In the genomic region with DNA sequence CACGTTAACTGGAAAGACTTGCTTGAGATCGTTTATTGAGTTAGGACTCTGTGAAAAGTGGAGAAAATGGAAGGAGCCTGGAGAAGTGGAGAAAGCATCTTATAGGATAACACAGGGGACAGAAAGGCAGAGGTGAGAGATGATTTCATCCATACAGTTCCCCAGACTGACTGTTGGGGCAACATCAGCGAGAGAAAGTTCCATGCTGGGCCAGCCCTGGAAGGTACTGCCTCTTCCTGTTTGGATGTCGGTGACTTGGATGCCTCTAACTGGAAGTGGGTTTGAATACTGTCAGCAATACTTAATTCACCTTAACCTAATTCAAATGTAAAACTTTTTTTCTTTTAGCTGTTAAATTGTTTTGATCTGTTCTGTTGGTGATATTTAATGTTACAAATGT, we compare ENCODE assay signal across 36 cellular contexts. TPM values are rescaled to one million over a fixed set of nuclear protein-coding genes. Genes with fewer than 3 reads are reported as not detected.
"Had no signal": no experiment of that assay in that cellular context is flagged by ENCODE, and none has a peak within 500 bp of the region (broad histone marks: within the 10 kb centered on the region; RNA-seq: fewer than 3 reads in every experiment).

No MANE protein-coding gene starts in this region.

- H3K79me2 ChIP-seq: hepatocyte had no signal

- H3K4me1 Mint-ChIP-seq: activated CD8-positive, alpha-beta memory T cell treated with anti-CD3 and anti-CD28 coated beads, Interleukin-2, amount 10 ng/mL, durations not matched to agents 7 days and 5 days; activated naive CD4-positive, alpha-beta T cell treated with anti-CD3 and anti-CD28 coated beads, Interleukin-2, amount 50 U/mL, for 24 hours; activated naive CD8-positive, alpha-beta T cell treated with anti-CD3 and anti-CD28 coated beads for 36 hours; activated naive CD8-positive, alpha-beta T cell treated with anti-CD3 and anti-CD28 coated beads, Interleukin-2, amount 50 U/mL, for 24 hours had no signal

- H2AFZ ChIP-seq: hepatocyte had no signal

- H3K4me1 ChIP-seq: breast epithelium, colonic mucosa, foreskin keratinocyte, gastrocnemius medialis had no signal

- H3K4me2 ChIP-seq: hepatocyte had no signal

- H3K9me3 ChIP-seq: adrenal gland, breast epithelium, colonic mucosa, esophagus muscularis mucosa, gastrocnemius medialis, heart left ventricle had no signal

- H3K27ac ChIP-seq: adrenal gland, breast epithelium, cardiac muscle cell, colonic mucosa, esophagus muscularis mucosa, foreskin keratinocyte, gastrocnemius medialis, heart left ventricle, hepatocyte had no signal

- H3K27me3 Mint-ChIP-seq: brain had no signal

- H3K27ac Mint-ChIP-seq: activated CD4-positive, alpha-beta memory T cell treated with anti-CD3 and anti-CD28 coated beads for 36 hours; activated CD8-positive, alpha-beta memory T cell treated with anti-CD3 and anti-CD28 coated beads, Interleukin-2, amount 10 ng/mL, durations not matched to agents 7 days and 5 days; activated CD8-positive, alpha-beta T cell treated with anti-CD3 and anti-CD28 coated beads, Interleukin-2, amount 10 ng/mL, durations not matched to agents 7 days and 5 days; activated naive CD4-positive, alpha-beta T cell treated with anti-CD3 and anti-CD28 coated beads for 36 hours; activated naive CD4-positive, alpha-beta T cell treated with anti-CD3 and anti-CD28 coated beads, Interleukin-2, amount 50 U/mL, for 24 hours; activated naive CD8-positive, alpha-beta T cell treated with anti-CD3 and anti-CD28 coated beads for 36 hours; activated naive CD8-positive, alpha-beta T cell treated with anti-CD3 and anti-CD28 coated beads, Interleukin-2, amount 50 U/mL, for 24 hours; activated T-helper 1 cell treated with anti-CD3 and anti-CD28 coated beads, Interleukin-12 subunit alpha, Interleukin-12 subunit beta, Interleukin-2, Interleukin-4 antibody, amounts not matched to agents 30 ng/mL and 10 ng/mL and 1 ng/mL, durations not matched to agents 14 hours and 24 hours and 36 hours; activated T-helper 2 cell treated with anti-CD3 and anti-CD28 coated beads, Interferon-gamma antibody, Interleukin-2, Interleukin-4, amounts not matched to agents 10 μg/mL and 5 μg/mL and 100 μg/mL, durations not matched to agents 14 hours and 24 hours and 36 hours had no signal

- ATAC-seq: activated CD8-positive, alpha-beta memory T cell treated with anti-CD3 and anti-CD28 coated beads, Interleukin-2, amount 10 ng/mL, durations not matched to agents 7 days and 5 days; activated CD8-positive, alpha-beta T cell treated with anti-CD3 and anti-CD28 coated beads, Interleukin-2, amount 10 ng/mL, durations not matched to agents 7 days and 5 days; activated naive CD8-positive, alpha-beta T cell treated with anti-CD3 and anti-CD28 coated beads, Interleukin-2, amount 50 U/mL, for 24 hours; foreskin keratinocyte; gastrocnemius medialis; heart left ventricle had no signal

- H3K27me3 ChIP-seq: adrenal gland, breast epithelium, cardiac muscle cell, colonic mucosa, esophagus muscularis mucosa, foreskin keratinocyte, gastrocnemius medialis, heart left ventricle, hepatocyte had no signal

- H3K4me3 ChIP-seq: adrenal gland, breast epithelium, cardiac muscle cell, colonic mucosa, esophagus muscularis mucosa, gastrocnemius medialis, heart left ventricle, hepatocyte had no signal

- DNase-seq: activated CD4-positive, alpha-beta memory T cell treated with anti-CD3 and anti-CD28 coated beads for 36 hours; activated CD4-positive, alpha-beta T cell treated with anti-CD3 and anti-CD28 coated beads for 1 hour; activated CD4-positive, alpha-beta T cell treated with anti-CD3 and anti-CD28 coated beads for 4 hours; activated CD8-positive, alpha-beta memory T cell treated with anti-CD3 and anti-CD28 coated beads, Interleukin-2, amount 10 ng/mL, durations not matched to agents 7 days and 5 days; activated CD8-positive, alpha-beta memory T cell treated with anti-CD3 and anti-CD28 coated beads, Interleukin-2, amount 50 U/mL, for 4 hours; activated CD8-positive, alpha-beta T cell treated with anti-CD3 and anti-CD28 coated beads, Interleukin-2, amount 10 ng/mL, durations not matched to agents 7 days and 5 days; activated effector memory CD4-positive, alpha-beta T cell treated with anti-CD3 and anti-CD28 coated beads, Interleukin-2, amount 50 U/mL, for 16 hours; activated naive CD4-positive, alpha-beta T cell treated with anti-CD3 and anti-CD28 coated beads for 36 hours; activated naive CD8-positive, alpha-beta T cell treated with anti-CD3 and anti-CD28 coated beads for 36 hours; activated naive CD8-positive, alpha-beta T cell treated with anti-CD3 and anti-CD28 coated beads, Interleukin-2, amount 50 U/mL, for 24 hours; activated T-cell treated with anti-CD3 and anti-CD28 coated beads, Interleukin-2, amount 50 U/mL, for 1 hour; activated T-cell treated with anti-CD3 and anti-CD28 coated beads, Interleukin-2, amount 50 U/mL, for 48 hours; adrenal gland; amygdala; aorta; central memory CD4-positive, alpha-beta T cell; cerebellar nuclear complex; colonic mucosa; effector CD8-positive, alpha-beta T cell; foreskin keratinocyte; gastrocnemius medialis; glutamatergic neuron; heart left ventricle; T-helper 2 cell had no signal

- H3K36me3 Mint-ChIP-seq: activated CD4-positive, alpha-beta memory T cell treated with anti-CD3 and anti-CD28 coated beads for 36 hours; activated CD8-positive, alpha-beta memory T cell treated with anti-CD3 and anti-CD28 coated beads, Interleukin-2, amount 10 ng/mL, durations not matched to agents 7 days and 5 days; activated naive CD4-positive, alpha-beta T cell treated with anti-CD3 and anti-CD28 coated beads, Interleukin-2, amount 50 U/mL, for 24 hours; activated naive CD8-positive, alpha-beta T cell treated with anti-CD3 and anti-CD28 coated beads for 36 hours; brain had no signal

- H3K9me3 Mint-ChIP-seq: activated CD4-positive, alpha-beta memory T cell treated with anti-CD3 and anti-CD28 coated beads for 36 hours; activated naive CD4-positive, alpha-beta T cell treated with anti-CD3 and anti-CD28 coated beads for 36 hours; activated naive CD4-positive, alpha-beta T cell treated with anti-CD3 and anti-CD28 coated beads, Interleukin-2, amount 50 U/mL, for 24 hours; activated naive CD8-positive, alpha-beta T cell treated with anti-CD3 and anti-CD28 coated beads for 36 hours; activated naive CD8-positive, alpha-beta T cell treated with anti-CD3 and anti-CD28 coated beads, Interleukin-2, amount 50 U/mL, for 24 hours; activated T-helper 1 cell treated with anti-CD3 and anti-CD28 coated beads, Interleukin-12 subunit alpha, Interleukin-12 subunit beta, Interleukin-2, Interleukin-4 antibody, amounts not matched to agents 30 ng/mL and 10 ng/mL and 1 ng/mL, durations not matched to agents 14 hours and 24 hours and 36 hours; activated T-helper 2 cell treated with anti-CD3 and anti-CD28 coated beads, Interferon-gamma antibody, Interleukin-2, Interleukin-4, amounts not matched to agents 10 μg/mL and 5 μg/mL and 100 μg/mL, durations not matched to agents 14 hours and 24 hours and 36 hours; brain had no signal

- H3K4me3 Mint-ChIP-seq: activated CD4-positive, alpha-beta memory T cell treated with anti-CD3 and anti-CD28 coated beads for 36 hours; activated CD8-positive, alpha-beta memory T cell treated with anti-CD3 and anti-CD28 coated beads, Interleukin-2, amount 10 ng/mL, durations not matched to agents 7 days and 5 days; activated CD8-positive, alpha-beta T cell treated with anti-CD3 and anti-CD28 coated beads, Interleukin-2, amount 10 ng/mL, durations not matched to agents 7 days and 5 days; activated naive CD4-positive, alpha-beta T cell treated with anti-CD3 and anti-CD28 coated beads for 36 hours; activated naive CD4-positive, alpha-beta T cell treated with anti-CD3 and anti-CD28 coated beads, Interleukin-2, amount 50 U/mL, for 24 hours; activated naive CD8-positive, alpha-beta T cell treated with anti-CD3 and anti-CD28 coated beads for 36 hours; activated naive CD8-positive, alpha-beta T cell treated with anti-CD3 and anti-CD28 coated beads, Interleukin-2, amount 50 U/mL, for 24 hours; activated T-helper 1 cell treated with anti-CD3 and anti-CD28 coated beads, Interleukin-12 subunit alpha, Interleukin-12 subunit beta, Interleukin-2, Interleukin-4 antibody, amounts not matched to agents 30 ng/mL and 10 ng/mL and 1 ng/mL, durations not matched to agents 14 hours and 24 hours and 36 hours; brain had no signal

- H3K36me3 ChIP-seq: adrenal gland, breast epithelium, cardiac muscle cell, colonic mucosa, esophagus muscularis mucosa, gastrocnemius medialis, heart left ventricle had no signal

RNA-seq across cellular contexts. Expression of a gene that starts 32.3 kb away (rescaled TPM):
- total RNA-seq: activated CD4-positive, alpha-beta memory T cell treated with anti-CD3 and anti-CD28 coated beads for 36 hours; activated CD8-positive, alpha-beta memory T cell treated with anti-CD3 and anti-CD28 coated beads for 36 hours; activated CD8-positive, alpha-beta memory T cell treated with anti-CD3 and anti-CD28 coated beads, Interleukin-2, amount 10 ng/mL, durations not matched to agents 7 days and 5 days; activated CD8-positive, alpha-beta T cell treated with anti-CD3 and anti-CD28 coated beads, Interleukin-2, amount 10 ng/mL, durations not matched to agents 7 days and 5 days; activated naive CD4-positive, alpha-beta T cell treated with anti-CD3 and anti-CD28 coated beads for 36 hours; activated naive CD8-positive, alpha-beta T cell treated with anti-CD3 and anti-CD28 coated beads for 36 hours; activated T-helper 1 cell treated with anti-CD3 and anti-CD28 coated beads, Interleukin-12 subunit alpha, Interleukin-12 subunit beta, Interleukin-2, Interleukin-4 antibody, amounts not matched to agents 30 ng/mL and 10 ng/mL and 1 ng/mL, durations not matched to agents 14 hours and 24 hours and 36 hours; activated T-helper 2 cell treated with anti-CD3 and anti-CD28 coated beads, Interferon-gamma antibody, Interleukin-2, Interleukin-4, amounts not matched to agents 10 μg/mL and 5 μg/mL and 100 μg/mL, durations not matched to agents 14 hours and 24 hours and 36 hours; aorta; cardiac muscle cell; dermis microvascular lymphatic vessel endothelial cell; epithelial cell of proximal tubule; esophagus muscularis mucosa; foreskin keratinocyte; gastrocnemius medialis; heart left ventricle; hepatocyte; T-helper 1 cell treated with Interleukin-12 subunit alpha and Interleukin-12 subunit beta and Interleukin-4 antibody, amounts not matched to agents 30 ng/mL and 1 ng/mL, for 36 hours had no signal
- polyA plus RNA-seq: adrenal gland, aorta, foreskin keratinocyte, heart left ventricle, hepatocyte had no signal
